17 cellular contexts compared by ENCODE assay signal in the genomic region with DNA sequence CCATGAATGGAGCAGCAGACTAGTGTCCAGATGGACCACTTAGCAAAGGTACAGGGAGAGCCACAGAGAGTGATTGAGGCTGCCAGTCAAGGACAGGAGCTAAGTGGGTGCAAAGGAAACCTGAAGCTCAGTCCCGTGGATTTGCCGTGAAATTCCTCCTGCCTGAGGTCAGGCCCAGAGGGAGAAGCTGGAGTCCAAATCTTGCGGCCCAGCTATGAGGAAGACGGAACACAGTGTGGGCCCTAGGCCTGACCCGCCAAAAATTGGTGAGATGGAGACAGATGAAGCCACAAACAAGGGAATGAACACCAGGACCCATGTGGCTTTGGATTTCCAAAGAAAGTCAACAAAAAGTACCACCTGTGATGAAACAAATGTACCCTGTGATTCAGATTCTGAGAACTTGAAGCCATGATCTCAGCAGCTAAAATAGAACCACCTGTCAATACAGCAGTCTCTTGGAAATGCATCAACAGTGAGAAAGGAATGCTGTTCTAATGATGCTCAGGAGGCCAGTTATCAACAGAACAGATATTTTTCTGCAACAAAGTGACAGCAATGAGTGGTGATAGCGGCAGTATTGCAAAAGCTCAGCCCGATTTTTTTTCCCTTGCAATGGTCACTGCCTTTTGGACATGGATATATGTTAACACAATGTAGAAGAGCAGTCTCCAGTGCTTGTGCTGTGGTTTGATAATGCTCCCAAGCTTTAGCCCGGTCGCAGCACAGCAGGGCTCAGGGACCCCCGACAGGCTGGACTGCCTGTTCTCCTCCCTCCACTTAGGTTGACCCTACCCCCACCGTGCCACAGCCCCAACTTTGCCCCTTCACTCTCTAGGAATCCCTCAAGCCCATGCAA. TPM values are rescaled to one million over a fixed set of nuclear protein-coding genes. Genes with fewer than 3 reads are reported as not detected.
DNase-seq lines count a peak whose midpoint lies in the region; ATAC-seq and TF ChIP-seq lines count a peak whose summit lies in the region.
"Had no signal": no experiment of that assay in that cellular context is flagged by ENCODE, and none has a peak within 500 bp of the region (broad histone marks: within the 10 kb centered on the region; RNA-seq: fewer than 3 reads in every experiment).

No MANE protein-coding gene starts in this region.

- H2AFZ ChIP-seq in smooth muscle cell (ENCODE audit: low read depth), result no peak overlapping the region

- H3K9me3 ChIP-seq in smooth muscle cell (replicated peaks; ENCODE audit: low read depth), result no peaks in the 10 kb centered on the region
- H3K9me3 ChIP-seq in CD4-positive, alpha-beta T cell (ENCODE audit: control insufficient read depth, low read length), result no peaks in the 10 kb centered on the region
- H3K9me3 ChIP-seq: BE2C, MG63 had no signal

- ATAC-seq in left ventricle myocardium superior (peak; percentile 82), HG03432 (IDR thresholded peaks at IDR 0.05; ENCODE audit: unreplicated experiment) (no peak)
- no peak for ATAC-seq in CD4-positive, alpha-beta T cell (ENCODE audit: poor library complexity)
- ATAC-seq: PC-3; stimulated activated naive CD8-positive, alpha-beta T cell treated with anti-CD3 and anti-CD28 coated beads, Interleukin-15, Interleukin-2, amounts not matched to agents 100 U/mL and 50 U/mL, for 24 hours had no signal

- peaks cover 100% of the 10 kb centered on the region for H4K20me1 ChIP-seq in smooth muscle cell (ENCODE audit: low read depth)

- peak overlapping the region; percentile 98 for H3K4me2 ChIP-seq in smooth muscle cell

- peak; percentile 29 for DNase-seq in GM03348 (ENCODE audit: low spot score)
- peak; percentile 6 for DNase-seq in cerebellar cortex (ENCODE audit: low spot score)
- peak; percentile 42 for DNase-seq in left ventricle myocardium superior
- DNase-seq in smooth muscle cell (lab: John Stamatoyannopoulos, UW; ENCODE audit: unreplicated experiment), result no peak
- no peak for DNase-seq in HuH-7.5 (ENCODE audit: low spot score)
- no peak for DNase-seq in LoVo (ENCODE audit: low spot score)
- DNase-seq in CD4-positive, alpha-beta T cell, result no peak
- DNase-seq: activated gamma-delta T cell treated with Interleukin-2 at 50 U/mL for 16 hours; BE2C; MG63; NCI-H1930; PC-3; stimulated activated naive CD8-positive, alpha-beta T cell treated with anti-CD3 and anti-CD28 coated beads, Interleukin-15, Interleukin-2, amounts not matched to agents 100 U/mL and 50 U/mL, for 24 hours; SW 1271 had no signal

- WGBS in smooth muscle cell (ENCODE audit: low lambda C conversion rate), result 50% methylated on average over 11 of the region's 11 CpGs

- no peaks in the 10 kb centered on the region for H3K9me3 Mint-ChIP-seq in CD4-positive, alpha-beta T cell
- H3K9me3 Mint-ChIP-seq: central memory CD8-positive, alpha-beta T cell; neural crest cell had no signal

- POLR2A ChIA-PET in CD4-positive, alpha-beta T cell (lab: Charles Lee), result no interaction called here

- no peaks in the 10 kb centered on the region for H3K36me3 Mint-ChIP-seq in CD4-positive, alpha-beta T cell (ENCODE audit: low read depth)

- H3K36me3 ChIP-seq in smooth muscle cell (ENCODE audit: low read depth), result no peaks in the 10 kb centered on the region
- H3K36me3 ChIP-seq: BE2C had no signal

- CTCF ChIA-PET in CD4-positive, alpha-beta T cell (lab: Charles Lee), result no interaction called here

- peaks cover 14% of the 10 kb centered on the region for H3K4me1 ChIP-seq in smooth muscle cell (ENCODE audit: low read depth)
- H3K4me1 ChIP-seq: BE2C had no signal

- H3K27ac Mint-ChIP-seq in CD4-positive, alpha-beta T cell, result no peak overlapping the region

- intact Hi-C loops in left ventricle myocardium superior (cut with micrococcal nuclease), result loop anchor here (10.0 kb wide), 1 partner anchor 238 kb away; no protein-coding TSS in a partner anchor
- intact Hi-C loops in CD4-positive, alpha-beta T cell (cut with DNase I, micrococcal nuclease), result no loop called here

- no peaks in the 10 kb centered on the region for H3K27me3 Mint-ChIP-seq in CD4-positive, alpha-beta T cell
- H3K27me3 Mint-ChIP-seq: central memory CD8-positive, alpha-beta T cell had no signal

- H3K4me3 ChIP-seq in smooth muscle cell, result no peak overlapping the region
- H3K4me3 ChIP-seq: MG63 had no signal

- H3K27ac ChIP-seq in smooth muscle cell (ENCODE audit: low read depth), result peak overlapping the region; percentile 86
- H3K27ac ChIP-seq in CD4-positive, alpha-beta T cell (ENCODE audit: low read depth, low read length), result no peak overlapping the region

- H3F3A ChIP-seq in smooth muscle cell (ENCODE audit: low read depth), result peaks cover 67% of the 10 kb centered on the region

- no peaks in the 10 kb centered on the region for H3K4me1 Mint-ChIP-seq in CD4-positive, alpha-beta T cell (ENCODE audit: low read depth)
- H3K4me1 Mint-ChIP-seq: central memory CD8-positive, alpha-beta T cell; neural crest cell had no signal

- H3K79me2 ChIP-seq in smooth muscle cell (ENCODE audit: low read depth), result peaks cover 100% of the 10 kb centered on the region

- H3K27me3 ChIP-seq in smooth muscle cell (ENCODE audit: low read depth), result no peaks in the 10 kb centered on the region
- no peaks in the 10 kb centered on the region for H3K27me3 ChIP-seq in CD4-positive, alpha-beta T cell (ENCODE audit: control insufficient read depth, insufficient read depth, low read length)
- H3K27me3 ChIP-seq: BE2C, MG63 had no signal

- no peak for TF ChIP-seq CTCF in smooth muscle cell (IDR thresholded peaks at IDR 0.05; ENCODE audit: borderline replicate concordance, insufficient read depth, poor library complexity, severe bottlenecking)
- TF ChIP-seq CTCF in CD4-positive, alpha-beta T cell (IDR thresholded peaks at IDR 0.05), result no peak

- no peak overlapping the region for H3K4me3 Mint-ChIP-seq in CD4-positive, alpha-beta T cell
- H3K4me3 Mint-ChIP-seq: central memory CD8-positive, alpha-beta T cell; neural crest cell had no signal

- H3K9ac ChIP-seq in smooth muscle cell (ENCODE audit: low read depth), result no peak overlapping the region

RNA-seq across cellular contexts. Expression of a gene that starts 10.7 kb away (rescaled TPM):
- total RNA-seq in left ventricle myocardium superior (59.5 TPM), smooth muscle cell (1,708 and 1,938 TPM in 2 replicates)
- 643 and 888 TPM in 2 replicates for polyA plus RNA-seq in smooth muscle cell
- total RNA-seq in CD4-positive, alpha-beta T cell, result 1 to 10 TPM; 1.3 TPM

Comparison
In these comparisons a context has a peak if more than half of its experiments do, and no peak if none do; other contexts are left out.
1. DNase-seq: peak in GM03348 (single experiment), cerebellar cortex (single experiment) and left ventricle myocardium superior (single experiment); none in smooth muscle cell (single experiment), HuH-7.5 (single experiment), LoVo (single experiment) and CD4-positive, alpha-beta T cell (0 of 10).
2. RNA of a gene that starts 10.7 kb away (total RNA-seq): 1,708 to 1,938 TPM in smooth muscle cell; 59.5 TPM in left ventricle myocardium superior (single experiment) and 1.3 TPM in CD4-positive, alpha-beta T cell; every median in the first group is over 10 times any median in the second.